8 cellular contexts compared by ENCODE assay signal in the genomic region with DNA sequence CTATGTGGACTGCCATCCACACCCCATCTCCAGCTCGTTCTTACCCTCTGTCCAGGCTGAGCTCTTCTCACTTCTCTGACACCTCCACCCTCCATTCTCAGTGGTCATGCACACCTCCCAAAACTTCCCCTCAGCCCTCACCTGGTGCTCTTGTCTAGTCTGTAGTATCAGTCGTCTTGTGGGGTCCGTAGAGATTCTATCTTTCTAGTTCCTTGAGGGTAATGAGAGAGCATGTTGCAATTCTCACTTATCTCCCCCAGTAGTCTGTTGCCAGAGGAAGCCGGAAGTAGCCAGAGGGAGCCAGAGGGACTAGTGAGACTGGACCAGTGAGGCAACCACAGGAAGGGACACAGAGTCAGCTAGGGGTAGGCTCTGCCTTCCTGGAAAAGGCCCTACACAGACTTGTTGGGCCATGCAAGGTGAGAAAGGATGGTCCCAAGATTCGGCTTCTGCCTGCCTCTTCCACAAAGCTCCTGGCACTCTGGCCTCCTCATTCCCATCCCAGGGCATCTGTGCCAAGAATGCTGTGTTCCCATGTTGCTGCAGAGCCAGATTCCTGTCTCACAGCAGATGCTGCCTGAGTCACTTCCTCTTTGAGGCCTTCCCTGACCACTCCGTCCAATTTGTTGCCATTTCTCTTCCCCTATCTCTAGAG. TPM values are rescaled to one million over a fixed set of nuclear protein-coding genes. Genes with fewer than 3 reads are reported as not detected.
DNase-seq lines count a peak whose midpoint lies in the region; ATAC-seq, FAIRE-seq and TF ChIP-seq lines count a peak whose summit lies in the region.

No MANE protein-coding gene starts in this region.

- H3K27ac Mint-ChIP-seq in T-helper 2 cell treated with Interferon-gamma antibody and Interleukin-4, amounts not matched to agents 5 μg/mL and 100 μg/mL, for 36 hours, result no peak overlapping the region
- H3K27ac Mint-ChIP-seq in activated naive CD8-positive, alpha-beta T cell treated with anti-CD3 and anti-CD28 coated beads, Interleukin-2, amount 50 U/mL, for 24 hours, result no peak overlapping the region

- TF ChIP-seq CTCF in AG10803 (conservative IDR thresholded peaks at IDR 0.05; ENCODE audit: low read length) (peak; percentile 34), GM13976 (IDR thresholded peaks at IDR 0.05; ENCODE audit: borderline replicate concordance, control extremely low read depth, extremely low read depth, insufficient read depth, missing control alignments) (no peak)

- H3K36me3 Mint-ChIP-seq in T-helper 2 cell treated with Interferon-gamma antibody and Interleukin-4, amounts not matched to agents 5 μg/mL and 100 μg/mL, for 36 hours (ENCODE audit: low read depth), result peaks cover 4% of the 10 kb centered on the region
- no peaks in the 10 kb centered on the region for H3K36me3 Mint-ChIP-seq in activated naive CD8-positive, alpha-beta T cell treated with anti-CD3 and anti-CD28 coated beads, Interleukin-2, amount 50 U/mL, for 24 hours (ENCODE audit: low read depth)

- no peak overlapping the region for H3K4me3 ChIP-seq in AG10803 (ENCODE audit: low read length)

- in situ Hi-C loops in GM13976 (cut with MboI; ENCODE audit: low sequenced_read_pairs, unreplicated experiment), result no loop called here

- H3K27me3 Mint-ChIP-seq in T-helper 2 cell treated with Interferon-gamma antibody and Interleukin-4, amounts not matched to agents 5 μg/mL and 100 μg/mL, for 36 hours (ENCODE audit: low read depth), result peaks cover 6% of the 10 kb centered on the region
- H3K27me3 Mint-ChIP-seq in activated naive CD8-positive, alpha-beta T cell treated with anti-CD3 and anti-CD28 coated beads, Interleukin-2, amount 50 U/mL, for 24 hours, result peaks cover 3% of the 10 kb centered on the region

- H3K9me3 Mint-ChIP-seq in T-helper 2 cell treated with Interferon-gamma antibody and Interleukin-4, amounts not matched to agents 5 μg/mL and 100 μg/mL, for 36 hours, result peaks cover 7% of the 10 kb centered on the region
- H3K9me3 Mint-ChIP-seq in activated naive CD8-positive, alpha-beta T cell treated with anti-CD3 and anti-CD28 coated beads, Interleukin-2, amount 50 U/mL, for 24 hours, result no peaks in the 10 kb centered on the region

- peak; percentile 29 for ATAC-seq in left lobe of liver
- no peak for ATAC-seq in activated naive CD8-positive, alpha-beta T cell treated with anti-CD3 and anti-CD28 coated beads, Interleukin-2, amount 50 U/mL, for 24 hours
- ATAC-seq in GM18520 (IDR thresholded peaks at IDR 0.05; ENCODE audit: unreplicated experiment), result no peak

- peak; percentile 94 for DNase-seq in AG10803 (ENCODE audit: low read depth)
- DNase-seq in HTR-8/SVneo (ENCODE audit: insufficient read length, low spot score), result peak; percentile 20
- peak; percentile 70 for DNase-seq in astrocyte of the hippocampus (ENCODE audit: low read depth, low spot score)
- peak; percentile 40 for DNase-seq in left lobe of liver (ENCODE audit: low spot score)
- no peak for DNase-seq in T-helper 2 cell treated with Interferon-gamma antibody and Interleukin-4, amounts not matched to agents 5 μg/mL and 100 μg/mL, for 36 hours (ENCODE audit: low spot score)
- DNase-seq in activated naive CD8-positive, alpha-beta T cell treated with anti-CD3 and anti-CD28 coated beads, Interleukin-2, amount 50 U/mL, for 24 hours, result no peak
- no peak for DNase-seq in GM13976 (ENCODE audit: low spot score)

- H3K4me3 Mint-ChIP-seq in T-helper 2 cell treated with Interferon-gamma antibody and Interleukin-4, amounts not matched to agents 5 μg/mL and 100 μg/mL, for 36 hours, result no peak overlapping the region
- no peak overlapping the region for H3K4me3 Mint-ChIP-seq in activated naive CD8-positive, alpha-beta T cell treated with anti-CD3 and anti-CD28 coated beads, Interleukin-2, amount 50 U/mL, for 24 hours

- no peak for FAIRE-seq in HTR-8/SVneo (lab: Jason Lieb, UNC)

- peaks cover 20% of the 10 kb centered on the region for H3K4me1 Mint-ChIP-seq in T-helper 2 cell treated with Interferon-gamma antibody and Interleukin-4, amounts not matched to agents 5 μg/mL and 100 μg/mL, for 36 hours (ENCODE audit: low read depth)
- H3K4me1 Mint-ChIP-seq in activated naive CD8-positive, alpha-beta T cell treated with anti-CD3 and anti-CD28 coated beads, Interleukin-2, amount 50 U/mL, for 24 hours, result peaks cover 6% of the 10 kb centered on the region

RNA-seq across cellular contexts. Expression of a gene that starts 50.6 kb away (rescaled TPM):
- total RNA-seq in left lobe of liver, result 3.8 TPM

Comparison
In these comparisons a context has a peak if more than half of its experiments do, and no peak if none do; other contexts are left out.
1. DNase-seq: peak in AG10803 (single experiment), HTR-8/SVneo (single experiment), astrocyte of the hippocampus (single experiment) and left lobe of liver (single experiment); none in T-helper 2 cell treated with Interferon-gamma antibody and Interleukin-4, amounts not matched to agents 5 μg/mL and 100 μg/mL, for 36 hours (single experiment), activated naive CD8-positive, alpha-beta T cell treated with anti-CD3 and anti-CD28 coated beads, Interleukin-2, amount 50 U/mL, for 24 hours (single experiment) and GM13976 (single experiment).